Comparison of ENCODE assay signal across 1 cellular context in the genomic region with DNA sequence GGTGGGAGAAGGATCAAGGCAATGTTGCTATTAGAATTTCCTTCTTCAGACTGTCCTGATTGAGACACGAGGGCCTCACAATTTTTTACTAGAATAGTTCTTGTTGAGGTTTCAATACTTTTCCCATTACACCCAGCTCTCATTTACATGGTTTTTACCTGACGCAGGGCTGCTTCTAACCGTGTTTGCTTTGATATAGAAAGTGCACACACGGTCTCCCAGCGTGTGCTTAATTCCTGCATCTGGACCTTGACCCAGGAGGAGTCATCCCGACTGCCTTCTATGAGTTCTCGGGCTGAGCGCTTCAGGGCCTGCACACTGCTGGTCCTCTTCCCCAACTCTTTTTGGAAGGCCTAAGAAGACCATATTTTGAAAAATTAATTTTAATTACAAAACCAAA.
TF ChIP-seq lines count a peak whose summit lies in the region.

No MANE protein-coding gene starts in this region.

TF ChIP-seq in HepG2, 621 proteins besides CTCF, POLR2A, EP300 and RAD21 (continued from another document):
- TF ChIP-seq, protein P1, sequence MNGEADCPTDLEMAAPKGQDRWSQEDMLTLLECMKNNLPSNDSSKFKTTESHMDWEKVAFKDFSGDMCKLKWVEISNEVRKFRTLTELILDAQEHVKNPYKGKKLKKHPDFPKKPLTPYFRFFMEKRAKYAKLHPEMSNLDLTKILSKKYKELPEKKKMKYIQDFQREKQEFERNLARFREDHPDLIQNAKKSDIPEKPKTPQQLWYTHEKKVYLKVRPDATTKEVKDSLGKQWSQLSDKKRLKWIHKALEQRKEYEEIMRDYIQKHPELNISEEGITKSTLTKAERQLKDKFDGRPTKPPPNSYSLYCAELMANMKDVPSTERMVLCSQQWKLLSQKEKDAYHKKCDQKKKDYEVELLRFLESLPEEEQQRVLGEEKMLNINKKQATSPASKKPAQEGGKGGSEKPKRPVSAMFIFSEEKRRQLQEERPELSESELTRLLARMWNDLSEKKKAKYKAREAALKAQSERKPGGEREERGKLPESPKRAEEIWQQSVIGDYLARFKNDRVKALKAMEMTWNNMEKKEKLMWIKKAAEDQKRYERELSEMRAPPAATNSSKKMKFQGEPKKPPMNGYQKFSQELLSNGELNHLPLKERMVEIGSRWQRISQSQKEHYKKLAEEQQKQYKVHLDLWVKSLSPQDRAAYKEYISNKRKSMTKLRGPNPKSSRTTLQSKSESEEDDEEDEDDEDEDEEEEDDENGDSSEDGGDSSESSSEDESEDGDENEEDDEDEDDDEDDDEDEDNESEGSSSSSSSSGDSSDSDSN (CRISPR knock-in tag; IDR thresholded peaks at IDR 0.05): no peak
- no peak for TF ChIP-seq PHB2 (IDR thresholded peaks at IDR 0.05; ENCODE audit: partially characterized antibody)
- TF ChIP-seq CBX2 (IDR thresholded peaks at IDR 0.05; ENCODE audit: low read depth, low read length): no peak
- TF ChIP-seq CBX2 (CRISPR knock-in tag; IDR thresholded peaks at IDR 0.05; ENCODE audit: low read depth): no peak
- no peak for TF ChIP-seq SP1 (IDR thresholded peaks at IDR 0.05)
- TF ChIP-seq SP1 (CRISPR knock-in tag; IDR thresholded peaks at IDR 0.05): no peak
- no peak for TF ChIP-seq HMG20B (CRISPR knock-in tag; conservative IDR thresholded peaks at IDR 0.05)
- TF ChIP-seq, protein P2, sequence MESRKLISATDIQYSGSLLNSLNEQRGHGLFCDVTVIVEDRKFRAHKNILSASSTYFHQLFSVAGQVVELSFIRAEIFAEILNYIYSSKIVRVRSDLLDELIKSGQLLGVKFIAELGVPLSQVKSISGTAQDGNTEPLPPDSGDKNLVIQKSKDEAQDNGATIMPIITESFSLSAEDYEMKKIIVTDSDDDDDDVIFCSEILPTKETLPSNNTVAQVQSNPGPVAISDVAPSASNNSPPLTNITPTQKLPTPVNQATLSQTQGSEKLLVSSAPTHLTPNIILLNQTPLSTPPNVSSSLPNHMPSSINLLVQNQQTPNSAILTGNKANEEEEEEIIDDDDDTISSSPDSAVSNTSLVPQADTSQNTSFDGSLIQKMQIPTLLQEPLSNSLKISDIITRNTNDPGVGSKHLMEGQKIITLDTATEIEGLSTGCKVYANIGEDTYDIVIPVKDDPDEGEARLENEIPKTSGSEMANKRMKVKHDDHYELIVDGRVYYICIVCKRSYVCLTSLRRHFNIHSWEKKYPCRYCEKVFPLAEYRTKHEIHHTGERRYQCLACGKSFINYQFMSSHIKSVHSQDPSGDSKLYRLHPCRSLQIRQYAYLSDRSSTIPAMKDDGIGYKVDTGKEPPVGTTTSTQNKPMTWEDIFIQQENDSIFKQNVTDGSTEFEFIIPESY (CRISPR knock-in tag; IDR thresholded peaks at IDR 0.05): peak; percentile 18; the same call in 1 of the 2 replicates
- TF ChIP-seq ZNF598 (CRISPR knock-in tag; IDR thresholded peaks at IDR 0.05; ENCODE audit: borderline replicate concordance): no peak
- no peak for TF ChIP-seq ZSCAN12 (CRISPR knock-in tag; IDR thresholded peaks at IDR 0.05)
- TF ChIP-seq ZNF792 (CRISPR knock-in tag; IDR thresholded peaks at IDR 0.05): peak; percentile 77; the same call in 1 of the 2 replicates
- TF ChIP-seq, protein P3, sequence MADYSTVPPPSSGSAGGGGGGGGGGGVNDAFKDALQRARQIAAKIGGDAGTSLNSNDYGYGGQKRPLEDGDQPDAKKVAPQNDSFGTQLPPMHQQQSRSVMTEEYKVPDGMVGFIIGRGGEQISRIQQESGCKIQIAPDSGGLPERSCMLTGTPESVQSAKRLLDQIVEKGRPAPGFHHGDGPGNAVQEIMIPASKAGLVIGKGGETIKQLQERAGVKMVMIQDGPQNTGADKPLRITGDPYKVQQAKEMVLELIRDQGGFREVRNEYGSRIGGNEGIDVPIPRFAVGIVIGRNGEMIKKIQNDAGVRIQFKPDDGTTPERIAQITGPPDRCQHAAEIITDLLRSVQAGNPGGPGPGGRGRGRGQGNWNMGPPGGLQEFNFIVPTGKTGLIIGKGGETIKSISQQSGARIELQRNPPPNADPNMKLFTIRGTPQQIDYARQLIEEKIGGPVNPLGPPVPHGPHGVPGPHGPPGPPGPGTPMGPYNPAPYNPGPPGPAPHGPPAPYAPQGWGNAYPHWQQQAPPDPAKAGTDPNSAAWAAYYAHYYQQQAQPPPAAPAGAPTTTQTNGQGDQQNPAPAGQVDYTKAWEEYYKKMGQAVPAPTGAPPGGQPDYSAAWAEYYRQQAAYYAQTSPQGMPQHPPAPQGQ (CRISPR knock-in tag; IDR thresholded peaks at IDR 0.05; ENCODE audit: borderline replicate concordance): no peak
- no peak for TF ChIP-seq ZBTB1 (CRISPR knock-in tag; IDR thresholded peaks at IDR 0.05; ENCODE audit: borderline replicate concordance)
- TF ChIP-seq ZNF20 (CRISPR knock-in tag; IDR thresholded peaks at IDR 0.05): no peak
- no peak for TF ChIP-seq SUZ12 (IDR thresholded peaks at IDR 0.05; ENCODE audit: low read depth, low read length)
- no peak for TF ChIP-seq PCBP2 (optimal IDR thresholded peaks at IDR 0.05; ENCODE audit: low read depth, low read length, poor library complexity, severe bottlenecking)
- TF ChIP-seq JDP2 (CRISPR knock-in tag; IDR thresholded peaks at IDR 0.05; ENCODE audit: borderline replicate concordance): no peak
